ENCODE assay signal across 8 cellular contexts in the genomic region with DNA sequence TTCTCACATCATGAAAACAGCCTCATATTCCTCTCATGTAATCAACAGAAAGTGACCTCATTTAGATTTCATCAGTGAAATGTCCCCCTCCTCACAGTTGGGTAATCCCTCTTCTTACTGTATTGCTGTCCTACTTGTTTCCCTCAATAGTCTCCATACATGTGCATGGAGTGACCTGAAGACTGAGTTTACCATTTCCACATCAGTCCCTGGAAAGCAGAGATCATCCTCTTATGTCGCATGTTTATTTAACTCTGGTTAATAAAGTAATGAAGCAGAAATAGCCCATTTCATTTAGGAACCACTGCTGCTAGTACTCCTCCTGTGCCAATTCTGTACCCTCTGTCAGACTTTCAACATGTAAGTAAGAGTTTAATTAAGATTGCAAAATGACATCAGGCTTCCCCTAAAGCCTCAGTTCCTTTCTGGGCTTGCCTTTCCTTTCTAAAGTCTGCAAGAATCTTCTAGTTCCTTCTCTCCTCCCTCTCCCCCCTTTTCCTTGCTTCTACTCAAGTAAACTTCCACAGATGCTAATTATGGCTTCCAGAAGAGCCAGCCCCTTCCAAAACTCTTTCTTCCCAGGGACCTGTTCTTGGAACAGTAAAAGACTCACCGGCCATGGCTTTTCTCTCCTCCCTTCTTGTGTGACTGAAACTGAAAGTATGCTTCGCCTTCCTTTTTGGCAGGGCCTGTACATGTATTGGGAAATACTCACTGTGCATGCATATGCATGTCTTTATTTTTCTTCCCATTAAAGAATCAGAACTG. TPM values are rescaled to one million over a fixed set of nuclear protein-coding genes. Genes with fewer than 3 reads are reported as not detected.
DNase-seq lines count a peak whose midpoint lies in the region; ATAC-seq and TF ChIP-seq lines count a peak whose summit lies in the region.
"Not testable (repeated sequence)": the region's sequence is repeated elsewhere in the genome, so short reads cannot be mapped to it uniquely, and the experiment has no call there.

A gene (minus strand): TSS at position 651 of the 768 bp plus-strand sequence. CDS start 31 bp downstream, at position 620.

- H3K4me1 ChIP-seq in ACC112 (ENCODE audit: control insufficient read depth, insufficient read depth, low read length, unreplicated experiment) (peaks cover 21% of the 10 kb centered on the region), mammary epithelial cell (ENCODE audit: insufficient read depth, low read length) (peaks cover 12% of the 10 kb centered on the region)
- H3K4me1 ChIP-seq in right cardiac atrium (ENCODE audit: control insufficient read depth, insufficient read depth, low read length) = not testable (repeated sequence)

- H2AFZ ChIP-seq in ACC112 (ENCODE audit: low read length, unreplicated experiment) = peak within 1 kb of the TSS; percentile 77
- peak within 1 kb of the TSS; percentile 86 for H2AFZ ChIP-seq in mammary epithelial cell (ENCODE audit: low read depth, low read length)

- CTCF ChIA-PET in mammary epithelial cell (lab: Charles Lee; ENCODE audit: low non-redundant PET) = interaction anchor here (0.6 kb wide), 1 partner anchor 16 kb away, joined by 17 read pairs; no protein-coding TSS in a partner anchor

- peak within 1 kb of the TSS; percentile 80 for H3K4me2 ChIP-seq in mammary epithelial cell (ENCODE audit: insufficient read depth, low read depth, low read length)

- in situ Hi-C loops in mammary epithelial cell (cut with MboI; ENCODE audit: low sequenced_read_pairs in 2 of 2) = loop anchor here in 1 of 2 donors (25.0 kb wide), 1 partner anchor 103 kb away; a partner anchor contains a TSS

- H3K79me2 ChIP-seq in ACC112 (ENCODE audit: control insufficient read depth, insufficient read depth, low read length, unreplicated experiment); mammary epithelial cell (ENCODE audit: insufficient read depth, low read length): not testable (repeated sequence)

- H3K27me3 ChIP-seq in ACC112 (ENCODE audit: insufficient read depth, low read length); mammary epithelial cell (ENCODE audit: insufficient read depth, low read length); right cardiac atrium (ENCODE audit: control insufficient read depth, insufficient read depth): not testable (repeated sequence)

- H3K36me3 ChIP-seq in ACC112 (ENCODE audit: insufficient read depth, low read length) = peaks cover 12% of the 10 kb centered on the region
- not testable (repeated sequence) for H3K36me3 ChIP-seq in mammary epithelial cell (ENCODE audit: insufficient read depth, low read length)

- intact Hi-C loops in mammary epithelial cell (cut with micrococcal nuclease) = loop anchor here (5.0 kb wide), 1 partner anchor 67 kb away; a partner anchor contains a TSS
- intact Hi-C loops in right cardiac atrium (cut with DNase I) = not testable (repeated sequence)

- DNase-seq in KG1 (lab: John Stamatoyannopoulos, UW) (peak; percentile 51), mammary epithelial cell (peak; percentile 83), pulmonary artery endothelial cell (ENCODE audit: low read depth, low spot score) (peak; percentile 26)
- DNase-seq in right cardiac atrium = not testable (repeated sequence)

- not testable (repeated sequence) for H3K9me3 ChIP-seq in mammary epithelial cell (replicated peaks; ENCODE audit: insufficient read depth, low read length); right cardiac atrium (ENCODE audit: control insufficient read depth, low read length)

- H3K27ac ChIP-seq in ACC112 (ENCODE audit: low read depth, low read length) (peak within 1 kb of the TSS; percentile 51), mammary epithelial cell (ENCODE audit: insufficient read depth, low read depth, low read length) (peak within 1 kb of the TSS; percentile 47), right cardiac atrium (ENCODE audit: low read length) (peak within 1 kb of the TSS; percentile 83)

- H3K4me3 ChIP-seq in ACC112 (ENCODE audit: low read depth, low read length) = peak within 1 kb of the TSS; percentile 79
- peak within 1 kb of the TSS; percentile 57 for H3K4me3 ChIP-seq in WI38 (ENCODE audit: low read depth, low read length)
- H3K4me3 ChIP-seq in mammary epithelial cell (replicated peaks in 1 of 3; ENCODE audit: insufficient read depth in 1 of 3, low read depth in 2 of 3, low read length in 3 of 3) = peak within 1 kb of the TSS; percentile 47 to 61 (median 59)
- peak within 1 kb of the TSS; percentile 87 for H3K4me3 ChIP-seq in right cardiac atrium (ENCODE audit: low read length)

- ATAC-seq in GM18858 (IDR thresholded peaks at IDR 0.05; ENCODE audit: unreplicated experiment) (peak; percentile 90), HG02642 (IDR thresholded peaks at IDR 0.05; ENCODE audit: poor library complexity, unreplicated experiment) (peak; percentile 95), right cardiac atrium (peak; percentile 93 to 96)

- peak within 1 kb of the TSS; percentile 58 for H3K9ac ChIP-seq in mammary epithelial cell (ENCODE audit: insufficient read depth, low read length)

- not testable (repeated sequence) for H4K20me1 ChIP-seq in mammary epithelial cell (ENCODE audit: insufficient read depth, low read length)

- TSS peak; percentile 54 for BruUV-seq in mammary epithelial cell (replicated peaks; lab: Mats Ljungman, UMichigan)

- not testable (repeated sequence) for TF ChIP-seq CTCF in WI38 (IDR thresholded peaks at IDR 0.05; ENCODE audit: low read depth, low read length); mammary epithelial cell (conservative IDR thresholded peaks at IDR 0.05 in 1 of 2, IDR thresholded peaks at IDR 0.05 in 1 of 2; ENCODE audit: extremely low read depth in 1 of 2, insufficient read depth in 1 of 2, low read depth in 1 of 2, low read length in 2 of 2)

- dilution Hi-C loops in mammary epithelial cell (cut with HindIII; ENCODE audit: low sequenced_read_pairs) = loop anchor here (5.0 kb wide), 1 partner anchor 73 kb away; no protein-coding TSS in a partner anchor

- 4% methylated on average over 3 of the region's 3 CpGs for WGBS in mammary epithelial cell (ENCODE audit: low coverage, missing lambda C conversion rate)
- WGBS in right cardiac atrium = 37% methylated on average over 3 of the region's 3 CpGs

RNA-seq across cellular contexts. Expression of the gene that starts here (rescaled TPM):
- total RNA-seq in mammary epithelial cell = 10 to 100 TPM; 44.3 to 56.1 TPM
- 30.2 TPM for polyA plus RNA-seq in mammary epithelial cell
- polyA minus RNA-seq in mammary epithelial cell = 112 TPM
- total RNA-seq in right cardiac atrium = 10 to 100 TPM in 2 of 4 donors, 1 to 10 TPM in 2; 8.7 to 16.0 (median 12.4) TPM
- 6.6 TPM for polyA plus RNA-seq in right cardiac atrium
- total RNA-seq in pulmonary artery endothelial cell = 6.7 and 47.4 TPM in 2 replicates
